Comparison of ENCODE assay signal across 10 cellular contexts in genomic region chr7:157278791-157279678, GRCh38. TPM values are rescaled to one million over a fixed set of nuclear protein-coding genes. Genes with fewer than 3 reads are reported as not detected.
DNase-seq lines count a peak whose midpoint lies in the region; ATAC-seq and TF ChIP-seq lines count a peak whose summit lies in the region.
"Had no signal": no experiment of that assay in that cellular context is flagged by ENCODE, and none has a peak within 500 bp of the region (broad histone marks: within the 10 kb centered on the region; RNA-seq: fewer than 3 reads in every experiment).

No MANE protein-coding gene starts in this region.

- TF ChIP-seq CTCF in GM06990 (IDR thresholded peaks at IDR 0.05; ENCODE audit: insufficient read depth, low read length, poor library complexity, severe bottlenecking) (no peak), epithelial cell of esophagus (IDR thresholded peaks at IDR 0.05; ENCODE audit: insufficient read depth, low read depth, low read length, missing control alignments) (no peak), osteoblast (IDR thresholded peaks at IDR 0.05; ENCODE audit: extremely low read depth, low read depth, low read length) (no peak)

- no peaks in the 10 kb centered on the region for H3K36me3 Mint-ChIP-seq in activated T-cell treated with anti-CD3 and anti-CD28 coated beads, Interleukin-2, amount 50 U/mL, for 24 hours (ENCODE audit: low read depth)

- no peak overlapping the region for H3K4me3 Mint-ChIP-seq in activated T-cell treated with anti-CD3 and anti-CD28 coated beads, Interleukin-2, amount 50 U/mL, for 24 hours

- H2AFZ ChIP-seq in osteoblast (ENCODE audit: low read length), result peak overlapping the region; percentile 65
- no peak overlapping the region for H2AFZ ChIP-seq in Karpas-422 (ENCODE audit: low read length)

- H3K36me3 ChIP-seq in GM06990 (ENCODE audit: control insufficient read depth, insufficient read depth, low read length) (no peaks in the 10 kb centered on the region), osteoblast (ENCODE audit: insufficient read depth, low read length) (no peaks in the 10 kb centered on the region), Karpas-422 (ENCODE audit: insufficient read depth, low read length) (no peaks in the 10 kb centered on the region)
- H3K36me3 ChIP-seq: adrenal gland had no signal

- H3K79me2 ChIP-seq in osteoblast (ENCODE audit: insufficient read depth, low read length), result no peaks in the 10 kb centered on the region
- no peaks in the 10 kb centered on the region for H3K79me2 ChIP-seq in Karpas-422 (ENCODE audit: low read length)

- H3K9me3 Mint-ChIP-seq in activated T-cell treated with anti-CD3 and anti-CD28 coated beads, Interleukin-2, amount 50 U/mL, for 24 hours, result no peaks in the 10 kb centered on the region

- peak overlapping the region; percentile 79 for H3K4me2 ChIP-seq in osteoblast (ENCODE audit: insufficient read depth, low read length)
- no peak overlapping the region for H3K4me2 ChIP-seq in Karpas-422 (ENCODE audit: low read depth, low read length, poor library complexity, severe bottlenecking)

- DNase-seq in GM06990 (ENCODE audit: extremely low read depth, insufficient read length) (peak; percentile 58), epithelial cell of esophagus (ENCODE audit: low read depth) (no peak), osteoblast (ENCODE audit: insufficient read length, low spot score, missing footprints) (peak; percentile 94), Karpas-422 (no peak), Ammon's horn (ENCODE audit: low spot score) (no peak)
- DNase-seq in activated T-cell treated with anti-CD3 and anti-CD28 coated beads, Interleukin-2, amount 50 U/mL, for 24 hours, result no peak

- H3K9me2 ChIP-seq in Karpas-422 (replicated peaks; ENCODE audit: insufficient read depth, low read length), result no peaks in the 10 kb centered on the region

- H3K9me3 ChIP-seq in osteoblast (ENCODE audit: low read depth, low read length) (no peaks in the 10 kb centered on the region), Karpas-422 (ENCODE audit: low read length) (no peaks in the 10 kb centered on the region)
- H3K9me3 ChIP-seq: adrenal gland had no signal

- H3K4me3 ChIP-seq in GM06990 (replicated peaks; ENCODE audit: low read depth, low read length) (peak overlapping the region; percentile 58), epithelial cell of esophagus (ENCODE audit: low read length) (peak overlapping the region; percentile 31), osteoblast (ENCODE audit: insufficient read depth, low read length) (peak overlapping the region; percentile 71), Karpas-422 (ENCODE audit: low read length) (no peak overlapping the region)

- no peak overlapping the region for H3K9ac ChIP-seq in Karpas-422 (ENCODE audit: low read length)

- peaks cover 35% of the 10 kb centered on the region for H3K27me3 Mint-ChIP-seq in activated T-cell treated with anti-CD3 and anti-CD28 coated beads, Interleukin-2, amount 50 U/mL, for 24 hours

- no peak overlapping the region for H3K27ac Mint-ChIP-seq in activated T-cell treated with anti-CD3 and anti-CD28 coated beads, Interleukin-2, amount 50 U/mL, for 24 hours

- H3K27me3 ChIP-seq in GM06990 (replicated peaks; ENCODE audit: control insufficient read depth, insufficient read depth, low read length), result no peaks in the 10 kb centered on the region
- no peaks in the 10 kb centered on the region for H3K27me3 ChIP-seq in osteoblast (ENCODE audit: insufficient read depth, low read length)
- H3K27me3 ChIP-seq in Karpas-422 (ENCODE audit: low read length), result no peaks in the 10 kb centered on the region

- ATAC-seq in HG03103 (IDR thresholded peaks at IDR 0.05; ENCODE audit: low read depth, unreplicated experiment) (peak; percentile 82), HG03280 (IDR thresholded peaks at IDR 0.05; ENCODE audit: unreplicated experiment) (no peak)
- ATAC-seq: HCT116 had no signal

- H3K27ac ChIP-seq in osteoblast (ENCODE audit: low read depth, low read length) (peak overlapping the region; percentile 45), Karpas-422 (ENCODE audit: low read length) (no peak overlapping the region)

- peaks cover 21% of the 10 kb centered on the region for H3K4me1 Mint-ChIP-seq in activated T-cell treated with anti-CD3 and anti-CD28 coated beads, Interleukin-2, amount 50 U/mL, for 24 hours (ENCODE audit: low read depth)

- H4K20me1 ChIP-seq in osteoblast (ENCODE audit: insufficient read depth, low read length), result no peaks in the 10 kb centered on the region
- H4K20me1 ChIP-seq in Karpas-422 (ENCODE audit: insufficient read depth, low read depth, low read length), result no peaks in the 10 kb centered on the region

- peaks cover 15% of the 10 kb centered on the region for H3K4me1 ChIP-seq in osteoblast (ENCODE audit: insufficient read depth, low read length)
- H3K4me1 ChIP-seq in Karpas-422 (ENCODE audit: low read length), result no peaks in the 10 kb centered on the region

RNA-seq across cellular contexts. Expression of gene DNAJB6, which starts 57.8 kb away (rescaled TPM):
- total RNA-seq in osteoblast, result 84.3 and 84.7 TPM in 2 replicates
- 34.1 and 54.5 TPM in 2 replicates for total RNA-seq in Karpas-422 (2014; rRNA removed; shearing (Covaris generic); ENCODE audit: low replicate concordance)

Comparison
In these comparisons a context has a peak if more than half of its experiments do, and no peak if none do; other contexts are left out.
1. DNase-seq: peak in GM06990 (single experiment) and osteoblast (single experiment); none in epithelial cell of esophagus (single experiment), Karpas-422 (single experiment), activated T-cell treated with anti-CD3 and anti-CD28 coated beads, Interleukin-2, amount 50 U/mL, for 24 hours (single experiment) and Ammon's horn (single experiment).